ENCODE assay signal across 33 cellular contexts in genomic region chr11:957201-957920, GRCh38. TPM values are rescaled to one million over a fixed set of nuclear protein-coding genes. Genes with fewer than 3 reads are reported as not detected.
DNase-seq lines count a peak whose midpoint lies in the region; ATAC-seq and TF ChIP-seq lines count a peak whose summit lies in the region.
"Had no signal": no experiment of that assay in that cellular context is flagged by ENCODE, and none has a peak within 500 bp of the region (broad histone marks: within the 10 kb centered on the region; RNA-seq: fewer than 3 reads in every experiment).

No MANE protein-coding gene starts in this region.

- H3F3A ChIP-seq in smooth muscle cell (ENCODE audit: low read depth) = no peaks in the 10 kb centered on the region

- TF ChIP-seq CTCF in chondrocyte (IDR thresholded peaks at IDR 0.05) (no peak), smooth muscle cell (IDR thresholded peaks at IDR 0.05; ENCODE audit: borderline replicate concordance, insufficient read depth, poor library complexity, severe bottlenecking) (no peak)

- no peaks in the 10 kb centered on the region for H3K9me3 Mint-ChIP-seq in activated naive CD4-positive, alpha-beta T cell treated with anti-CD3 and anti-CD28 coated beads, Interleukin-2, amount 50 U/mL, for 72 hours
- H3K9me3 Mint-ChIP-seq in activated naive CD4-positive, alpha-beta T cell treated with anti-CD3 and anti-CD28 coated beads for 36 hours = no peaks in the 10 kb centered on the region
- no peaks in the 10 kb centered on the region for H3K9me3 Mint-ChIP-seq in chondrocyte (ENCODE audit: low read depth)
- H3K9me3 Mint-ChIP-seq: activated CD4-positive, alpha-beta T cell treated with anti-CD3 and anti-CD28 coated beads, Interleukin-2, amount 10 ng/mL, durations not matched to agents 24 days and 14 days; CD14-positive monocyte; effector memory CD8-positive, alpha-beta T cell; GM23338; stimulated activated memory B cell treated with anti-CD40 and anti-IgM and Interleukin-4, amounts not matched to agents 10 μg/mL and 1 μg/mL and 100 μg/mL, for 72 hours; T-helper 2 cell treated with Interferon-gamma antibody and Interleukin-4, amounts not matched to agents 5 μg/mL and 100 μg/mL, for 36 hours had no signal

- no peak overlapping the region for H3K4me3 Mint-ChIP-seq in activated naive CD4-positive, alpha-beta T cell treated with anti-CD3 and anti-CD28 coated beads for 36 hours
- H3K4me3 Mint-ChIP-seq in chondrocyte (ENCODE audit: unreplicated experiment) = no peak overlapping the region
- H3K4me3 Mint-ChIP-seq: activated CD4-positive, alpha-beta T cell treated with anti-CD3 and anti-CD28 coated beads, Interleukin-2, amount 10 ng/mL, durations not matched to agents 24 days and 14 days; activated CD8-positive, alpha-beta memory T cell treated with anti-CD3 and anti-CD28 coated beads, Interleukin-2, amount 10 ng/mL, durations not matched to agents 7 days and 5 days; CD14-positive monocyte; effector memory CD8-positive, alpha-beta T cell; GM23338; stimulated activated memory B cell treated with anti-CD40 and anti-IgM and Interleukin-4, amounts not matched to agents 10 μg/mL and 1 μg/mL and 100 μg/mL, for 72 hours; T-helper 2 cell treated with Interferon-gamma antibody and Interleukin-4, amounts not matched to agents 5 μg/mL and 100 μg/mL, for 36 hours had no signal

- H3K36me3 ChIP-seq in smooth muscle cell (ENCODE audit: low read depth) = no peaks in the 10 kb centered on the region
- H3K36me3 ChIP-seq: breast epithelium had no signal

- H4K20me1 ChIP-seq in smooth muscle cell (ENCODE audit: low read depth) = peaks cover 84% of the 10 kb centered on the region

- H3K27me3 Mint-ChIP-seq in activated naive CD4-positive, alpha-beta T cell treated with anti-CD3 and anti-CD28 coated beads for 36 hours (ENCODE audit: low read depth) = no peaks in the 10 kb centered on the region
- no peaks in the 10 kb centered on the region for H3K27me3 Mint-ChIP-seq in chondrocyte (ENCODE audit: low read depth)
- H3K27me3 Mint-ChIP-seq: activated CD4-positive, alpha-beta T cell treated with anti-CD3 and anti-CD28 coated beads, Interleukin-2, amount 10 ng/mL, durations not matched to agents 24 days and 14 days; activated CD8-positive, alpha-beta memory T cell treated with anti-CD3 and anti-CD28 coated beads, Interleukin-2, amount 10 ng/mL, durations not matched to agents 7 days and 5 days; effector memory CD8-positive, alpha-beta T cell; progenitor cell of endocrine pancreas; stimulated activated memory B cell treated with anti-CD40 and anti-IgM and Interleukin-4, amounts not matched to agents 10 μg/mL and 1 μg/mL and 100 μg/mL, for 72 hours had no signal

- intact Hi-C loops in activated naive CD4-positive, alpha-beta T cell treated with anti-CD3 and anti-CD28 coated beads for 36 hours (cut with micrococcal nuclease) = no loop called here

- WGBS in smooth muscle cell (ENCODE audit: low lambda C conversion rate) = 80% methylated on average over 12 of the region's 12 CpGs

- H3K79me2 ChIP-seq in smooth muscle cell (ENCODE audit: low read depth) = peaks cover 67% of the 10 kb centered on the region

- peak overlapping the region; percentile 72 for H3K27ac ChIP-seq in smooth muscle cell (ENCODE audit: low read depth)
- H3K27ac ChIP-seq: 22Rv1 had no signal

- H3K36me3 Mint-ChIP-seq in activated naive CD4-positive, alpha-beta T cell treated with anti-CD3 and anti-CD28 coated beads, Interleukin-2, amount 50 U/mL, for 72 hours = no peaks in the 10 kb centered on the region
- H3K36me3 Mint-ChIP-seq in activated naive CD4-positive, alpha-beta T cell treated with anti-CD3 and anti-CD28 coated beads for 36 hours (ENCODE audit: low read depth) = peaks cover 7% of the 10 kb centered on the region
- peaks cover 3% of the 10 kb centered on the region for H3K36me3 Mint-ChIP-seq in chondrocyte (ENCODE audit: low read depth)

- H3K9ac ChIP-seq in smooth muscle cell (ENCODE audit: low read depth) = peak overlapping the region; percentile 41

- peak overlapping the region; percentile 46 to 52 for H3K27ac Mint-ChIP-seq in activated naive CD4-positive, alpha-beta T cell treated with anti-CD3 and anti-CD28 coated beads, Interleukin-2, amount 50 U/mL, for 72 hours
- no peak overlapping the region for H3K27ac Mint-ChIP-seq in activated naive CD4-positive, alpha-beta T cell treated with anti-CD3 and anti-CD28 coated beads for 36 hours
- H3K27ac Mint-ChIP-seq in chondrocyte (ENCODE audit: unreplicated experiment) = peak overlapping the region; percentile 37
- H3K27ac Mint-ChIP-seq: activated CD4-positive, alpha-beta T cell treated with anti-CD3 and anti-CD28 coated beads, Interleukin-2, amount 10 ng/mL, durations not matched to agents 24 days and 14 days; activated CD8-positive, alpha-beta memory T cell treated with anti-CD3 and anti-CD28 coated beads, Interleukin-2, amount 10 ng/mL, durations not matched to agents 7 days and 5 days; GM23338; progenitor cell of endocrine pancreas; stimulated activated memory B cell treated with anti-CD40 and anti-IgM and Interleukin-4, amounts not matched to agents 10 μg/mL and 1 μg/mL and 100 μg/mL, for 72 hours; T-helper 2 cell treated with Interferon-gamma antibody and Interleukin-4, amounts not matched to agents 5 μg/mL and 100 μg/mL, for 36 hours had no signal

- H3K4me3 ChIP-seq in smooth muscle cell = no peak overlapping the region
- H3K4me3 ChIP-seq: breast epithelium, esophagus squamous epithelium, GM23338, mucosa of descending colon had no signal

- DNase-seq in activated naive CD4-positive, alpha-beta T cell treated with anti-CD3 and anti-CD28 coated beads, Interleukin-2, amount 50 U/mL, for 72 hours (ENCODE audit: low spot score in 2 of 2) = no peak
- no peak for DNase-seq in activated naive CD4-positive, alpha-beta T cell treated with anti-CD3 and anti-CD28 coated beads for 36 hours
- DNase-seq in chondrocyte (ENCODE audit: low spot score) (no peak), islet precursor cell (peak; percentile 75), smooth muscle cell (lab: John Stamatoyannopoulos, UW; ENCODE audit: unreplicated experiment) (no peak), AML-193 (lab: John Stamatoyannopoulos, UW) (no peak), T-helper 2 cell (no peak)
- no peak for DNase-seq in activated CD4-positive, alpha-beta T cell treated with anti-CD3 and anti-CD28 coated beads, Interleukin-2, amount 50 U/mL, for 1 hour
- DNase-seq: activated CD4-positive, alpha-beta T cell treated with anti-CD3 and anti-CD28 coated beads, Interleukin-2, amount 10 ng/mL, durations not matched to agents 24 days and 14 days; activated CD8-positive, alpha-beta memory T cell treated with anti-CD3 and anti-CD28 coated beads, Interleukin-2, amount 10 ng/mL, durations not matched to agents 7 days and 5 days; activated naive CD4-positive, alpha-beta T cell; activated T-cell treated with anti-CD3 and anti-CD28 coated beads, Interleukin-2, amount 50 U/mL, for 48 hours; amniotic stem cell; effector memory CD8-positive, alpha-beta T cell; EL; esophagus squamous epithelium; mucosa of descending colon; NCI-H1105; NCI-H1930; NCI-H524 treated with DMSO at 0.1 percent for 48 hours; NK-92 treated with Interleukin-12 subunit alpha and Interleukin-12 subunit beta, amount 100 ng/mL, for 24 hours; PC-3; Right ventricle myocardium superior; stimulated activated CD4-positive, alpha-beta T cell treated with anti-CD3 and anti-CD28 coated beads, Interleukin-4, amount 100 ng/mL, for 4 hours; substantia nigra had no signal

- H3K4me2 ChIP-seq in smooth muscle cell = no peak overlapping the region
- H3K4me2 ChIP-seq: GM23338 had no signal

- ATAC-seq in activated naive CD4-positive, alpha-beta T cell treated with anti-CD3 and anti-CD28 coated beads, Interleukin-2, amount 50 U/mL, for 72 hours = no peak
- ATAC-seq: activated CD8-positive, alpha-beta memory T cell treated with anti-CD3 and anti-CD28 coated beads, Interleukin-2, amount 10 ng/mL, durations not matched to agents 7 days and 5 days; effector memory CD8-positive, alpha-beta T cell; GM23338; mucosa of descending colon; PC-3; sciatic nerve; stimulated activated memory B cell treated with anti-CD40 and anti-IgM and Interleukin-4, amounts not matched to agents 10 μg/mL and 1 μg/mL and 100 μg/mL, for 72 hours had no signal

- no peaks in the 10 kb centered on the region for H3K9me3 ChIP-seq in smooth muscle cell (replicated peaks; ENCODE audit: low read depth)
- H3K9me3 ChIP-seq: breast epithelium, esophagus squamous epithelium, mucosa of descending colon had no signal

- H3K4me1 ChIP-seq in smooth muscle cell (ENCODE audit: low read depth) = peaks cover 18% of the 10 kb centered on the region

- H3K4me1 Mint-ChIP-seq in activated naive CD4-positive, alpha-beta T cell treated with anti-CD3 and anti-CD28 coated beads for 36 hours (ENCODE audit: low read depth) = peaks cover 22% of the 10 kb centered on the region
- peaks cover 47% of the 10 kb centered on the region for H3K4me1 Mint-ChIP-seq in chondrocyte (ENCODE audit: low read depth)

- no peak overlapping the region for H2AFZ ChIP-seq in smooth muscle cell (ENCODE audit: low read depth)
- H2AFZ ChIP-seq: GM23338 had no signal

- no peaks in the 10 kb centered on the region for H3K27me3 ChIP-seq in smooth muscle cell (ENCODE audit: low read depth)
- H3K27me3 ChIP-seq: breast epithelium, esophagus squamous epithelium had no signal

- CTCF ChIA-PET in activated naive CD4-positive, alpha-beta T cell treated with anti-CD3 and anti-CD28 coated beads for 36 hours (lab: Charles Lee) = interaction anchor here (0.6 kb wide), 1 partner anchor 256 kb away, joined by 3 read pairs; no protein-coding TSS in a partner anchor

RNA-seq across cellular contexts. Expression of gene AP2A2, which starts 31.7 kb away (rescaled TPM):
- total RNA-seq in activated naive CD4-positive, alpha-beta T cell treated with anti-CD3 and anti-CD28 coated beads, Interleukin-2, amount 50 U/mL, for 72 hours = 10 to 100 TPM; 37.3 to 58.0 TPM
- total RNA-seq in activated naive CD4-positive, alpha-beta T cell treated with anti-CD3 and anti-CD28 coated beads for 36 hours = 10 to 100 TPM; 34.6 to 36.6 TPM
- total RNA-seq in chondrocyte = 62.0 to 72.0 TPM (median 69.7 TPM) in 3 replicates
- total RNA-seq in smooth muscle cell = 32.2 and 35.8 TPM in 2 replicates
- polyA plus RNA-seq in smooth muscle cell = 25.1 and 31.8 TPM in 2 replicates

RNA-seq across cellular contexts. Expression of gene CHID1, which starts 46.8 kb away (rescaled TPM):
- total RNA-seq in activated naive CD4-positive, alpha-beta T cell treated with anti-CD3 and anti-CD28 coated beads, Interleukin-2, amount 50 U/mL, for 72 hours = 10 to 100 TPM; 49.1 to 62.6 TPM
- total RNA-seq in activated naive CD4-positive, alpha-beta T cell treated with anti-CD3 and anti-CD28 coated beads for 36 hours = 10 to 100 TPM; 51.8 to 56.3 TPM
- 87.6 to 115 TPM (median 90.3 TPM) in 3 replicates for total RNA-seq in chondrocyte
- 54.3 and 76.5 TPM in 2 replicates for total RNA-seq in smooth muscle cell
- 171 and 181 TPM in 2 replicates for polyA plus RNA-seq in smooth muscle cell
